ENCODE assay signal across 14 cellular contexts in genomic region chr20:35527356-35527755, GRCh38. TPM values are rescaled to one million over a fixed set of nuclear protein-coding genes. Genes with fewer than 3 reads are reported as not detected.
DNase-seq lines count a peak whose midpoint lies in the region; ATAC-seq and TF ChIP-seq lines count a peak whose summit lies in the region.
"Not testable (repeated sequence)": the region's sequence is repeated elsewhere in the genome, so short reads cannot be mapped to it uniquely, and the experiment has no call there.
"Had no signal": no experiment of that assay in that cellular context is flagged by ENCODE, and none has a peak within 500 bp of the region (broad histone marks: within the 10 kb centered on the region; RNA-seq: fewer than 3 reads in every experiment).

No MANE protein-coding gene starts in this region.

- WGBS in aorta, 2 donors = 81 to 82% methylated on average over 9 of the region's 9 CpGs

- H3K4me3 ChIP-seq in Caco-2 (ENCODE audit: low read depth, low read length); aorta (ENCODE audit: low read length in 2 of 2): not testable (repeated sequence)

- POLR2A ChIA-PET in Caco-2 (lab: Charles Lee) = not testable (repeated sequence)
- POLR2A ChIA-PET in WTC11 (lab: Charles Lee) = interaction anchor here (0.6 kb wide), 1 partner anchor 152 kb away, joined by 4 read pairs; no protein-coding TSS in a partner anchor

- H3K4me1 Mint-ChIP-seq in Caco-2 (ENCODE audit: low read depth, unreplicated experiment); WTC11: not testable (repeated sequence)

- H3K36me3 ChIP-seq in Caco-2 (ENCODE audit: control insufficient read depth, insufficient read depth, low read length); aorta (ENCODE audit: control insufficient read depth in 1 of 2, insufficient read depth in 2 of 2, low read length in 1 of 2): not testable (repeated sequence)

- H3K27me3 ChIP-seq in Caco-2 (replicated peaks; ENCODE audit: control insufficient read depth, insufficient read depth, low read length); aorta (ENCODE audit: control insufficient read depth in 1 of 2, insufficient read depth in 2 of 2, low read length in 1 of 2): not testable (repeated sequence)

- intact Hi-C loops in Caco-2 (cut with micrococcal nuclease; ENCODE audit: unreplicated experiment); aorta (cut with DNase I): not testable (repeated sequence)

- not testable (repeated sequence) for H3K9me3 Mint-ChIP-seq in Caco-2 (ENCODE audit: unreplicated experiment)
- peaks cover 15% of the 10 kb centered on the region for H3K9me3 Mint-ChIP-seq in WTC11

- H3K4me1 ChIP-seq in Caco-2; aorta (ENCODE audit: control insufficient read depth in 1 of 2, insufficient read depth in 2 of 2, low read length in 2 of 2): not testable (repeated sequence)

- not testable (repeated sequence) for H3K27ac ChIP-seq in aorta (ENCODE audit: low read depth in 1 of 2, low read length in 2 of 2)

- not testable (repeated sequence) for H3K4me3 Mint-ChIP-seq in Caco-2 (ENCODE audit: unreplicated experiment); WTC11

- DNase-seq in Caco-2; WTC11 (ENCODE audit: low spot score): not testable (repeated sequence)
- DNase-seq in ELF-1 (ENCODE audit: low read depth, low spot score) = peak; percentile 14
- DNase-seq in NCI-H2107 treated with DMSO at 0.1 percent for 48 hours (lab: John Stamatoyannopoulos, UW; ENCODE audit: unreplicated experiment) = peak; percentile 14
- peak; percentile 94 for DNase-seq in NCI-H2171 treated with DMSO at 0.1 percent for 48 hours (lab: John Stamatoyannopoulos, UW)
- DNase-seq in SK-MEL-5 (ENCODE audit: low read depth, low spot score) = peak; percentile 82
- DNase-seq in foreskin melanocyte = peak; percentile 71
- DNase-seq in aorta = peak; percentile 4 to 10

- not testable (repeated sequence) for ATAC-seq in WTC11; aorta (ENCODE audit: low FRiP score)

- TF ChIP-seq CTCF in Caco-2 (IDR thresholded peaks at IDR 0.05; ENCODE audit: insufficient read depth in 1 of 2, low read depth in 1 of 2, low read length in 1 of 2, severe bottlenecking in 1 of 2, unreplicated experiment in 1 of 2); WTC11 (IDR thresholded peaks at IDR 0.05): not testable (repeated sequence)

- in situ Hi-C loops in SK-MEL-5 (cut with HindIII; ENCODE audit: low pct_unique_long_range_greater_than_20kb, low sequenced_read_pairs) = not testable (repeated sequence)

- not testable (repeated sequence) for H3K36me3 Mint-ChIP-seq in Caco-2 (ENCODE audit: insufficient read depth, unreplicated experiment); WTC11

- H3K27ac Mint-ChIP-seq in Caco-2 (ENCODE audit: unreplicated experiment) (peak overlapping the region; percentile 0), WTC11 (peak overlapping the region; percentile 26; the same call in 1 of the 2 replicates)

- BruUV-seq in Caco-2 (replicated peaks; lab: Mats Ljungman, UMichigan) = not testable (repeated sequence)

- CTCF ChIA-PET in Caco-2 (lab: Charles Lee) = interaction anchor here (0.6 to 0.7 kb wide), 2 partner anchors 60 to 93 kb away, joined by 3 read pairs; no protein-coding TSS in a partner anchor
- CTCF ChIA-PET in WTC11 (lab: Charles Lee) = not testable (repeated sequence)

- H3K9me3 ChIP-seq in Caco-2; aorta (ENCODE audit: control insufficient read depth, low read length): not testable (repeated sequence)

- not testable (repeated sequence) for H3K27me3 Mint-ChIP-seq in Caco-2 (ENCODE audit: insufficient read depth, unreplicated experiment); WTC11 (ENCODE audit: low read depth)

RNA-seq across cellular contexts. Expression of gene C20orf173, which starts 2.1 kb away (rescaled TPM):
- not detected in 2 replicates for total RNA-seq in Caco-2 (2022)
- not detected in 2 replicates for total RNA-seq in SK-MEL-5 (2014; rRNA removed; shearing (Covaris generic))
- polyA plus RNA-seq in SK-MEL-5 (2015; cell fraction: cytosol; rRNA removed) = not detected in 2 replicates
- polyA plus RNA-seq in SK-MEL-5 (2015; cell fraction: nucleus; rRNA removed) = not detected in 2 replicates
- not detected in 3 replicates for total RNA-seq in WTC11 (2021)
- total RNA-seq in aorta = not detected
- not detected for polyA plus RNA-seq in aorta
- total RNA-seq: CD4-positive, alpha-beta T cell; CD8-positive, alpha-beta memory T cell; H1; H7 had no signal
- polyA plus RNA-seq: A549; CD14-positive monocyte; CD8-positive, alpha-beta memory T cell; H1 had no signal

RNA-seq across cellular contexts. Expression of gene ERGIC3, which starts 14.5 kb away (rescaled TPM):
- 711 and 728 TPM in 2 replicates for total RNA-seq in Caco-2 (2022)
- 373 and 383 TPM in 2 replicates for total RNA-seq in SK-MEL-5 (2014; rRNA removed; shearing (Covaris generic))
- 455 and 490 TPM in 2 replicates for polyA plus RNA-seq in SK-MEL-5 (2015; cell fraction: cytosol; rRNA removed)
- 535 and 718 TPM in 2 replicates for polyA plus RNA-seq in SK-MEL-5 (2015; cell fraction: nucleus; rRNA removed)
- total RNA-seq in WTC11 (2021) = 168 to 181 TPM (median 179 TPM) in 3 replicates
- total RNA-seq in aorta = 100 to 1,000 TPM; 140 to 166 TPM
- polyA plus RNA-seq in aorta = 100 to 1,000 TPM; 178 to 254 TPM
